In the genomic region with DNA sequence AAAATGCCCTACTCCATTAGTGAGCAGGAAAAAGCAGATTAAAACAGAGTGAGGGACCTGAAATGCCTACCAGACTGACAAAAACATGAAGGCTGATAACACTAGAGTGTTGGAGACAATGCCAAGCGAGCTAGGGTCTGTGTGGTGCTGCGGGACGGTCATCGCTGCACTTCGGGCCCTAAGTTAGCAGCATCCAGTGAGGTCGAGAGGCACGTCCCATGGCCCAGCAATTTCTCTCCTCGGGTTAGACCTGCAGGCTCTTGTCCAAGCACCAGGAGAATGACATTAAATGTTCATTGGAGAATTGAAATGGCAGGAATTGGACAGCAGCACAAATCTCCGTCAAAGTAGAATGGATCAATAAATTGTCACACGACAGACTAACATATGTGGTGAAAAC, we compare ENCODE assay signal across 9 cellular contexts. TPM values are rescaled to one million over a fixed set of nuclear protein-coding genes. Genes with fewer than 3 reads are reported as not detected.
"Had no signal": no experiment of that assay in that cellular context is flagged by ENCODE, and none has a peak within 500 bp of the region (broad histone marks: within the 10 kb centered on the region; RNA-seq: fewer than 3 reads in every experiment).

No MANE protein-coding gene starts in this region.

- H3K9ac ChIP-seq: KMS-11 had no signal

- H3K4me2 ChIP-seq: KMS-11 had no signal

- H3K4me1 Mint-ChIP-seq: IgD-negative memory B cell had no signal

- H3K27ac Mint-ChIP-seq: IgD-negative memory B cell had no signal

- FAIRE-seq: HepG2, HTR-8/SVneo had no signal

- ATAC-seq: HepG2 had no signal

- H3K36me3 Mint-ChIP-seq: IgD-negative memory B cell had no signal

- H3K9me3 Mint-ChIP-seq: IgD-negative memory B cell had no signal

- H3K27ac ChIP-seq: HL-60, KMS-11 had no signal

- DNase-seq: IMR-90, KBM-7, KG1 had no signal

RNA-seq across cellular contexts. Expression of a gene that starts 5.3 kb away (rescaled TPM):
- total RNA-seq: HT-29, IMR-90 had no signal
- polyA plus RNA-seq: IgD-negative memory B cell had no signal
